8 cellular contexts compared by ENCODE assay signal in genomic region chr7:26853788-26854393, GRCh38. TPM values are rescaled to one million over a fixed set of nuclear protein-coding genes. Genes with fewer than 3 reads are reported as not detected.
DNase-seq lines count a peak whose midpoint lies in the region; ATAC-seq and TF ChIP-seq lines count a peak whose summit lies in the region.

No MANE protein-coding gene starts in this region.

- no peak overlapping the region for H3K27ac Mint-ChIP-seq in HFFc6

- H3K36me3 ChIP-seq in BJ (ENCODE audit: control insufficient read depth, insufficient read depth, low read length) (no peaks in the 10 kb centered on the region), RWPE2 (ENCODE audit: low read depth) (peaks cover 17% of the 10 kb centered on the region)

- H3K9me3 ChIP-seq in RWPE2 (ENCODE audit: severe bottlenecking): no peaks in the 10 kb centered on the region

- H3K36me3 Mint-ChIP-seq in HFFc6 (ENCODE audit: low read depth): no peaks in the 10 kb centered on the region

- H3K27ac ChIP-seq in RWPE2 (ENCODE audit: poor library complexity, severe bottlenecking): no peak overlapping the region

- CTCF ChIA-PET in BJ (lab: Yijun Ruan, JAX): interaction anchor here (0.6 to 5.1 kb wide), 10 partner anchors 10 to 953 kb away, joined by 3 to 59 read pairs (median 3); partner anchors contain the start of genes HOXA4, HOXA5 and SKAP2

- H3K4me3 ChIP-seq in BJ (ENCODE audit: low read depth, low read length) (no peak overlapping the region), RWPE2 (ENCODE audit: severe bottlenecking) (no peak overlapping the region), fibroblast of pulmonary artery (replicated peaks; ENCODE audit: low read depth, low read length) (no peak overlapping the region)

- H3K9me3 Mint-ChIP-seq in HFFc6: no peaks in the 10 kb centered on the region

- POLR2A ChIA-PET in BJ (lab: Charles Lee): no interaction called here

- H3K27me3 ChIP-seq in BJ (ENCODE audit: control insufficient read depth, insufficient read depth, low read length): no peaks in the 10 kb centered on the region
- no peaks in the 10 kb centered on the region for H3K27me3 ChIP-seq in RWPE2 (ENCODE audit: insufficient read depth, poor library complexity, severe bottlenecking)

- peaks cover 23% of the 10 kb centered on the region for H3K4me1 ChIP-seq in RWPE2 (ENCODE audit: insufficient read depth, poor library complexity, severe bottlenecking)

- peak; percentile 64 for TF ChIP-seq CTCF in BJ (IDR thresholded peaks at IDR 0.05; ENCODE audit: insufficient read depth, low read depth, low read length)
- TF ChIP-seq CTCF in HFFc6 (IDR thresholded peaks at IDR 0.05): peak; percentile 82
- TF ChIP-seq CTCF in RWPE2 (IDR thresholded peaks at IDR 0.05; ENCODE audit: poor library complexity, severe bottlenecking): peak; percentile 89
- TF ChIP-seq CTCF in fibroblast of pulmonary artery (IDR thresholded peaks at IDR 0.05; ENCODE audit: low read length, missing control alignments): peak; percentile 60

- peak; percentile 52; the same call in 2 of the 3 replicates for ATAC-seq in RWPE2 (ENCODE audit: low read depth)
- ATAC-seq in stimulated activated naive CD8-positive, alpha-beta T cell treated with anti-CD3 and anti-CD28 coated beads, Interleukin-15, Interleukin-2, amounts not matched to agents 100 U/mL and 50 U/mL, for 24 hours: no peak

- peaks cover 25% of the 10 kb centered on the region for H3K4me1 Mint-ChIP-seq in HFFc6 (ENCODE audit: low read depth)

- no peak overlapping the region for H3K4me3 Mint-ChIP-seq in HFFc6

- peaks cover 9% of the 10 kb centered on the region for H3K27me3 Mint-ChIP-seq in HFFc6 (ENCODE audit: insufficient read depth)

- DNase-seq in BJ (ENCODE audit: low read depth) (no peak), HFFc6 (peak; percentile 38), RWPE2 (ENCODE audit: low spot score) (no peak), fibroblast of pulmonary artery (ENCODE audit: low read depth) (peak; percentile 66), retina (peak; percentile 39), cerebellar nuclear complex (lab: John Stamatoyannopoulos, UW) (no peak)
- DNase-seq in stimulated activated CD8-positive, alpha-beta memory T cell treated with anti-CD3 and anti-CD28 coated beads, Interleukin-4, amount 100 ng/mL, for 48 hours: no peak
- DNase-seq in stimulated activated naive CD8-positive, alpha-beta T cell treated with anti-CD3 and anti-CD28 coated beads, Interleukin-15, Interleukin-2, amounts not matched to agents 100 U/mL and 50 U/mL, for 24 hours: no peak

RNA-seq across cellular contexts. Expression of gene SKAP2, which starts 10.5 kb away (rescaled TPM):
- 2.7 and 5.2 TPM in 2 replicates for polyA plus RNA-seq in BJ (2011; rRNA removed)
- polyA minus RNA-seq in BJ (2011; rRNA and poly(A)+ RNA removed): 4.6 and 5.7 TPM in 2 replicates
- 10 to 100 TPM in 2 of 6 experiments, 1 to 10 TPM in 4; 7.2 to 12.3 (median 9.1) TPM for total RNA-seq in HFFc6 (2021; fragmentation: NEBNext Ultra II Directional; extraction: Animal tissue kit (Norgen Biotek cat#: 25700))

Comparison
In these comparisons a context has a peak if more than half of its experiments do, and no peak if none do; other contexts are left out.
1. DNase-seq: peak in HFFc6 (single experiment), fibroblast of pulmonary artery (single experiment) and retina (single experiment); none in BJ (single experiment), RWPE2 (single experiment), stimulated activated CD8-positive, alpha-beta memory T cell treated with anti-CD3 and anti-CD28 coated beads, Interleukin-4, amount 100 ng/mL, for 48 hours (single experiment), stimulated activated naive CD8-positive, alpha-beta T cell treated with anti-CD3 and anti-CD28 coated beads, Interleukin-15, Interleukin-2, amounts not matched to agents 100 U/mL and 50 U/mL, for 24 hours (single experiment) and cerebellar nuclear complex (0 of 2).
2. Peak in every context shown above with its lines, with median percentiles within 50 percentile points of each other: CTCF ChIP-seq.